Comparison of ENCODE assay signal across 22 cellular contexts in the genomic region with DNA sequence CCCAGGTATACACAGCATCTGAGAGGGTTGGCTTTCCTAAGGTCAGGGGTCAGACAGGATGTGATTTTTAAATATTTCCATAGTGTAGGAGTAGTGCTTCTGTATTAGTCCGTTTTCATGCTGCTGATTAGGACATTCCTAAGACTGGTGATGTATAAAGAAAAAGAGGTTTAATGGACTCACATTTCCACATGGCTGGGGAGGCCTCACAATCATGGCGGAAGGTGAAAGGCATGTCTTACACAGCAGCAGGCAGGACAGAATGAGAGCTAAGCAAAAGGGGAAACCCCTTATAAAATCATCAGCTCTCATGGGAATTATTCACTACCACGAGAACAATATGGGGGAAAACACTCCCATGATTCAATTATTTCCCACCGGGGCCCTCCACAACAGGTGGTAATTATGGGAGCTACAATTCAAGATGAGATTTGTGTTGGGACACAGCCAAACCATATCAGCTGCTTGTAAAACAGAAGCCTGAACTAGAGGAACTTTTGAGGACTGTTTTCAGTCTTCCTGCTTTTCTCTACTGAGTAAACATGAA.
A peak's percentile ranks its signal among the peaks of the same experiment; 100 is the strongest.
DNase-seq lines count a peak whose midpoint lies in the region; ATAC-seq, FAIRE-seq and TF ChIP-seq lines count a peak whose summit lies in the region.
"Had no signal": no experiment of that assay in that cellular context is flagged by ENCODE, and none has a peak within 500 bp of the region (broad histone marks: within the 10 kb centered on the region; RNA-seq: fewer than 3 reads in every experiment).

No MANE protein-coding gene starts in this region.

- POLR2A ChIA-PET in endothelial cell of umbilical vein (lab: Charles Lee): no interaction called here
- POLR2A ChIA-PET in CD8-positive, alpha-beta T cell (lab: Charles Lee): no interaction called here

- peak; percentile 10 to 14 for DNase-seq in SHP77 (lab: John Stamatoyannopoulos, UW)
- no peak for DNase-seq in SHP77 treated with DMSO at 0.1 percent for 48 hours (lab: John Stamatoyannopoulos, UW)
- DNase-seq in NCI-H774 (lab: John Stamatoyannopoulos, UW): peak; percentile 40
- peak; percentile 54 for DNase-seq in endothelial cell of umbilical vein (ENCODE audit: low read depth, low spot score)
- DNase-seq in uterus: no peak
- DNase-seq in CD8-positive, alpha-beta T cell: no peak
- no peak for DNase-seq in NCI-H2227 (lab: John Stamatoyannopoulos, UW; ENCODE audit: unreplicated experiment)
- DNase-seq: ACHN; activated effector memory CD4-positive, alpha-beta T cell treated with anti-CD3 and anti-CD28 coated beads, Interleukin-2, amount 50 U/mL, for 16 hours; adrenal gland; caudate nucleus; foreskin fibroblast; H9; hypothalamus; retina; T-helper 2 cell had no signal

- no TSS peak for BruUV-seq in endothelial cell of umbilical vein (replicated peaks; lab: Mats Ljungman, UMichigan)

- intact Hi-C loops in endothelial cell of umbilical vein (cut with micrococcal nuclease) (no loop called here), uterus (cut with DNase I; ENCODE audit: low total_unique reads) (no loop called here)
- intact Hi-C loops in CD8-positive, alpha-beta T cell (cut with DNase I, micrococcal nuclease): no loop called here

- H4K20me1 ChIP-seq in endothelial cell of umbilical vein (replicated peaks; ENCODE audit: control insufficient read depth, extremely low read depth, insufficient read depth, low read length): no peaks in the 10 kb centered on the region

- H3K27me3 ChIP-seq in endothelial cell of umbilical vein (ENCODE audit: control insufficient read depth in 2 of 2, insufficient read depth in 2 of 2, low read length in 2 of 2) (no peaks in the 10 kb centered on the region), uterus (no peaks in the 10 kb centered on the region)
- no peaks in the 10 kb centered on the region for H3K27me3 ChIP-seq in CD8-positive, alpha-beta T cell (ENCODE audit: insufficient read depth, low read length)
- H3K27me3 ChIP-seq: adrenal gland, SJSA1 had no signal

- H3K9me3 ChIP-seq in endothelial cell of umbilical vein (replicated peaks; ENCODE audit: control insufficient read depth, insufficient read depth, low read length): no peaks in the 10 kb centered on the region
- H3K9me3 ChIP-seq in uterus: no peaks in the 10 kb centered on the region
- no peaks in the 10 kb centered on the region for H3K9me3 ChIP-seq in CD8-positive, alpha-beta T cell (ENCODE audit: low read length)
- H3K9me3 ChIP-seq: adrenal gland, SJSA1 had no signal

- no peak overlapping the region for H2AFZ ChIP-seq in endothelial cell of umbilical vein (ENCODE audit: low read depth, low read length)

- no peaks in the 10 kb centered on the region for H3K36me3 Mint-ChIP-seq in CD8-positive, alpha-beta T cell
- H3K36me3 Mint-ChIP-seq: CD14-positive monocyte had no signal

- ATAC-seq in GM18861 (IDR thresholded peaks at IDR 0.05; ENCODE audit: unreplicated experiment): no peak
- no peak for ATAC-seq in CD8-positive, alpha-beta T cell

- no peak overlapping the region for H3K9ac ChIP-seq in endothelial cell of umbilical vein (replicated peaks; ENCODE audit: extremely low read depth, insufficient read depth, low read length)
- H3K9ac ChIP-seq: KMS-11 had no signal

- H3K4me2 ChIP-seq in endothelial cell of umbilical vein (ENCODE audit: insufficient read depth, low read length): no peak overlapping the region
- H3K4me2 ChIP-seq: KMS-11 had no signal

- dilution Hi-C loops in endothelial cell of umbilical vein (cut with MboI; ENCODE audit: extremely low pct_ligation_motif_present, low sequenced_read_pairs): no loop called here

- no peak for FAIRE-seq in endothelial cell of umbilical vein (lab: Jason Lieb, UNC)

- no peak for TF ChIP-seq CTCF in endothelial cell of umbilical vein (IDR thresholded peaks at IDR 0.05; ENCODE audit: extremely low read depth in 1 of 2, insufficient read depth in 1 of 2, low read depth in 1 of 2, low read length in 2 of 2)
- TF ChIP-seq CTCF in uterus (IDR thresholded peaks at IDR 0.05): no peak
- TF ChIP-seq CTCF in CD8-positive, alpha-beta T cell (IDR thresholded peaks at IDR 0.05): no peak

- no peak for TF ChIP-seq POLR2A in endothelial cell of umbilical vein (IDR thresholded peaks at IDR 0.05; ENCODE audit: low read depth, low read length)
- TF ChIP-seq POLR2A in uterus (IDR thresholded peaks at IDR 0.05): no peak

- H3K27ac ChIP-seq in endothelial cell of umbilical vein (ENCODE audit: insufficient read depth, low read depth, low read length): no peak overlapping the region
- H3K27ac ChIP-seq in uterus: no peak overlapping the region
- H3K27ac ChIP-seq in CD8-positive, alpha-beta T cell (ENCODE audit: low read depth, low read length): no peak overlapping the region
- H3K27ac ChIP-seq: adrenal gland, epithelial cell of prostate, KMS-11, SJSA1 had no signal

- CTCF ChIA-PET in endothelial cell of umbilical vein (lab: Charles Lee): interaction anchor here (1.2 kb wide), 1 partner anchor 58 kb away, joined by 4 read pairs; no protein-coding TSS in a partner anchor
- CTCF ChIA-PET in CD8-positive, alpha-beta T cell (lab: Charles Lee): no interaction called here

- no peaks in the 10 kb centered on the region for H3K4me1 ChIP-seq in endothelial cell of umbilical vein (ENCODE audit: control insufficient read depth, extremely low read depth, insufficient read depth, low read length)
- H3K4me1 ChIP-seq in uterus: no peaks in the 10 kb centered on the region
- no peaks in the 10 kb centered on the region for H3K4me1 ChIP-seq in CD8-positive, alpha-beta T cell (ENCODE audit: insufficient read depth, low read length)
- H3K4me1 ChIP-seq: adrenal gland, SJSA1 had no signal

- no peaks in the 10 kb centered on the region for H3K4me1 Mint-ChIP-seq in CD8-positive, alpha-beta T cell (ENCODE audit: low read depth)
- H3K4me1 Mint-ChIP-seq: CD14-positive monocyte had no signal

- H3K4me3 Mint-ChIP-seq in CD8-positive, alpha-beta T cell: no peak overlapping the region
- H3K4me3 Mint-ChIP-seq: CD14-positive monocyte, H9 had no signal

- no peak overlapping the region for H3K4me3 ChIP-seq in endothelial cell of umbilical vein (replicated peaks in 1 of 3; ENCODE audit: insufficient read depth in 1 of 3, low read depth in 1 of 3, low read length in 3 of 3)
- H3K4me3 ChIP-seq in uterus: no peak overlapping the region
- H3K4me3 ChIP-seq in CD8-positive, alpha-beta T cell (ENCODE audit: low read depth, low read length): no peak overlapping the region
- H3K4me3 ChIP-seq: adrenal gland, lung, SJSA1 had no signal

- H3K9me1 ChIP-seq in endothelial cell of umbilical vein (replicated peaks; ENCODE audit: control insufficient read depth, extremely low read depth, insufficient read depth, low read length): no peaks in the 10 kb centered on the region

- H3K9me3 Mint-ChIP-seq in CD8-positive, alpha-beta T cell: no peaks in the 10 kb centered on the region

- no peaks in the 10 kb centered on the region for H3K79me2 ChIP-seq in endothelial cell of umbilical vein (ENCODE audit: control insufficient read depth, insufficient read depth, low read length)

- H3K27me3 Mint-ChIP-seq in CD8-positive, alpha-beta T cell (ENCODE audit: low read depth): no peaks in the 10 kb centered on the region

- H3K27ac Mint-ChIP-seq in CD8-positive, alpha-beta T cell: no peak overlapping the region
- H3K27ac Mint-ChIP-seq: CD14-positive monocyte, H9 had no signal

- no peaks in the 10 kb centered on the region for H3K36me3 ChIP-seq in endothelial cell of umbilical vein (ENCODE audit: control insufficient read depth in 2 of 2, extremely low read depth in 1 of 2, insufficient read depth in 2 of 2, low read length in 2 of 2)
- no peaks in the 10 kb centered on the region for H3K36me3 ChIP-seq in uterus
- H3K36me3 ChIP-seq in CD8-positive, alpha-beta T cell (ENCODE audit: insufficient read depth, low read length): no peaks in the 10 kb centered on the region
- H3K36me3 ChIP-seq: adrenal gland, SJSA1 had no signal

TF ChIP-seq in endothelial cell of umbilical vein, 7 proteins besides CTCF, POLR2A, EP300 and RAD21:
- no peak for TF ChIP-seq EZH2 (IDR thresholded peaks at IDR 0.05; ENCODE audit: borderline replicate concordance, low read depth, low read length, severe bottlenecking)
- no peak for TF ChIP-seq MYC (IDR thresholded peaks at IDR 0.05; ENCODE audit: low read depth, low read length)
- TF ChIP-seq, protein P1, sequence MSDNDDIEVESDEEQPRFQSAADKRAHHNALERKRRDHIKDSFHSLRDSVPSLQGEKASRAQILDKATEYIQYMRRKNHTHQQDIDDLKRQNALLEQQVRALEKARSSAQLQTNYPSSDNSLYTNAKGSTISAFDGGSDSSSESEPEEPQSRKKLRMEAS (IDR thresholded peaks at IDR 0.05; ENCODE audit: insufficient read depth, insufficient read length): no peak
- no peak for TF ChIP-seq JUN (IDR thresholded peaks at IDR 0.05; ENCODE audit: borderline replicate concordance, insufficient read depth, insufficient read length, low read depth)
- no peak for TF ChIP-seq GATA2 (IDR thresholded peaks at IDR 0.05; ENCODE audit: insufficient read depth, insufficient read length, low read depth, low read length)
- TF ChIP-seq POLR2AphosphoS5 (IDR thresholded peaks at IDR 0.05; ENCODE audit: insufficient read depth, low read depth, low read length): no peak
- no peak for TF ChIP-seq FOS (IDR thresholded peaks at IDR 0.05; ENCODE audit: borderline replicate concordance, insufficient read depth, low read length)

Comparison
In these comparisons a context has a peak if more than half of its experiments do, and no peak if none do; other contexts are left out.
1. DNase-seq: peak in SHP77 (2 of 2), NCI-H774 (single experiment) and endothelial cell of umbilical vein (single experiment); none in SHP77 treated with DMSO at 0.1 percent for 48 hours (single experiment), uterus (0 of 2), CD8-positive, alpha-beta T cell (0 of 7) and NCI-H2227 (single experiment).